8 cellular contexts compared by ENCODE assay signal in the genomic region with DNA sequence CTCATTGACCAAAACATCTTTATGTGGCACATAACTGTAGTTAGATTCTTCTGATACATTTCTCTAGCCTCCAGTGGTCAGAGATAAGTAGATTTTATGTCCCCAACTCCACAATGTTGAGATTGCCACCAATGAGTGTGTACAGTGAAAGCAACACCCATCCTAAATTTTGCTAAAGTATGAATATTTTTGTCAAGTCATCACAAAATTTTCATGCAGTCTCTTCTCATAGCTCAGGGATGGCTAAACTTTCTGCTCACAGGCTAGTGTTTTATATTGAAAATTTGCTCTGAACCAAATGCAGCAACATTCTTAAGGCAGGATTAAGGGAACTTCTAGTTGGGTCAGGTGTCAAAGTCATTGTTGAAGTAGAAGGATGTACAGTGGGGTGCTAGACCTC.
"Had no signal": no experiment of that assay in that cellular context is flagged by ENCODE, and none has a peak within 500 bp of the region (broad histone marks: within the 10 kb centered on the region; RNA-seq: fewer than 3 reads in every experiment).

No MANE protein-coding gene starts in this region.

- H3K36me3 ChIP-seq: HAP-1 had no signal

- H3K27ac ChIP-seq: HL-60 had no signal

- H3K4me2 ChIP-seq: GM23338 had no signal

- H3K4me1 ChIP-seq: HAP-1 had no signal

- DNase-seq: H7, HFFc6, Kasumi-1, KG1 had no signal

- H3K4me3 ChIP-seq: GM23338, HAP-1 had no signal

- ATAC-seq: GM23338, HCT116 had no signal

- H3K9me3 ChIP-seq: HAP-1 had no signal
